15 cellular contexts compared by ENCODE assay signal in the genomic region with DNA sequence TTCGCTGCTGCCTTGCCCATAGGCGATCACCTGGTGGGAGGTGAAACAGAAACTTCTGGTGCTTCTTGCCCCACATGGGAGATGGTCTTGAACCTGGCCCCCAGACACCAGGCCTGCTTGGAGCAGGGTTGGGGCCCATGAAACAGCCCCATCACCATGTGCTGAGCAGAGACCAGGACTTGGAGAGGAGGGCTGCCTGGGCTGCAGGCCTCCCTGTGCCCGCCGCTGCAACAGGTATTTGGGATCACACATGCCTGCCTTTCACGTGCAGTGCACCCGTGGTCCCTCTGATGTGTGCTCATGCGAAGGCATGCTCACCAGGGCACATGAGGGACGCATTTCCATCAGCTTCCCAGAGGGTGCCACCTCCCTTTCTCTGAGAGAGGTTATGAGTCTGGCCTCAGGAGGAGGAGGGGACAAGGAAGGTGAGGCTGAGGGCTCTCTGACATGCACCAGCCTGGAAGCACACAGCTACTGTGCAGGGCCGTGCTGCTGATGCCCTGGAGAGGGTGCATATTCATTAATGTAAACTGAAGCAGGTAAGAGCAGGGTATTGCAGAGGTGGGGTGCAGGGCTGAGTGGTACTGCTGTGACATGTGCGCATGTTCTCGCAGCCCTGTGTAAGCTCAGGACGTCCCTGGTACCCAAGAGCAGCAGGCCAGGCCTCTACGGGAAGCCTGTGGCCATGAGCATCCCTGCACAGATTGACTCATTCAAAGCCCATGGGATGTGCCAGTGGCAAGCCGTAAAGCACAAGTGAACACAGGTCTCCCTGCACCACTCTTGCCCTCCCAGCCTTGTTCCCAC. TPM values are rescaled to one million over a fixed set of nuclear protein-coding genes. Genes with fewer than 3 reads are reported as not detected.
"Had no signal": no experiment of that assay in that cellular context is flagged by ENCODE, and none has a peak within 500 bp of the region (broad histone marks: within the 10 kb centered on the region; RNA-seq: fewer than 3 reads in every experiment).

No MANE protein-coding gene starts in this region.

- H3K36me3 ChIP-seq: pancreas had no signal

- H3K27me3 ChIP-seq: dorsolateral prefrontal cortex, pancreas had no signal

- H3K4me3 ChIP-seq: dorsolateral prefrontal cortex, lung, pancreas had no signal

- H3K4me1 Mint-ChIP-seq: activated T-helper 17 cell treated with anti-CD3 and anti-CD28 coated beads, Interleukin-2, amount 50 U/mL, for 72 hours; neural crest cell; stimulated activated effector memory CD8-positive, alpha-beta T cell treated with anti-CD3 and anti-CD28 coated beads, Interleukin-12 subunit alpha, Interleukin-12 subunit beta, amount 100 ng/mL, for 72 hours had no signal

- ATAC-seq: activated CD4-positive, CD25-positive, alpha-beta regulatory T cell treated with anti-CD3 and anti-CD28 coated beads, Interleukin-2, amount 50 U/mL, for 24 hours; activated T-helper 17 cell treated with anti-CD3 and anti-CD28 coated beads, Interleukin-2, amount 50 U/mL, for 72 hours; left colon; stimulated activated effector memory CD8-positive, alpha-beta T cell treated with anti-CD3 and anti-CD28 coated beads, Interleukin-12 subunit alpha, Interleukin-12 subunit beta, amount 100 ng/mL, for 72 hours had no signal

- H3K9me3 ChIP-seq: pancreas had no signal

- H3K36me3 Mint-ChIP-seq: stimulated activated effector memory CD8-positive, alpha-beta T cell treated with anti-CD3 and anti-CD28 coated beads, Interleukin-12 subunit alpha, Interleukin-12 subunit beta, amount 100 ng/mL, for 72 hours had no signal

- H3K27me3 Mint-ChIP-seq: activated T-helper 17 cell treated with anti-CD3 and anti-CD28 coated beads, Interleukin-2, amount 50 U/mL, for 72 hours had no signal

- H3K4me3 Mint-ChIP-seq: activated T-helper 17 cell treated with anti-CD3 and anti-CD28 coated beads, Interleukin-2, amount 50 U/mL, for 72 hours; neural crest cell; stimulated activated effector memory CD8-positive, alpha-beta T cell treated with anti-CD3 and anti-CD28 coated beads, Interleukin-12 subunit alpha, Interleukin-12 subunit beta, amount 100 ng/mL, for 72 hours had no signal

- H3K4me1 ChIP-seq: pancreas had no signal

- DNase-seq: activated CD4-positive, alpha-beta T cell treated with anti-CD3 and anti-CD28 coated beads, Interleukin-2, amount 50 U/mL, for 1 hour; activated naive CD4-positive, alpha-beta T cell treated with anti-CD3 and anti-CD28 coated beads, Interleukin-2, amount 50 U/mL, for 16 hours; dorsolateral prefrontal cortex; left colon; stimulated activated CD4-positive, alpha-beta T cell treated with anti-CD3 and anti-CD28 coated beads, Interleukin-2, amount 100 ng/mL, for 24 hours; T-helper 9 cell; trophoblast cell had no signal

- H3K9me3 Mint-ChIP-seq: activated T-helper 17 cell treated with anti-CD3 and anti-CD28 coated beads, Interleukin-2, amount 50 U/mL, for 72 hours; neural crest cell; stimulated activated effector memory CD8-positive, alpha-beta T cell treated with anti-CD3 and anti-CD28 coated beads, Interleukin-12 subunit alpha, Interleukin-12 subunit beta, amount 100 ng/mL, for 72 hours had no signal

- H3K27ac ChIP-seq: pancreas had no signal

RNA-seq across cellular contexts. Expression of a gene that starts 4.2 kb away (rescaled TPM):
- total RNA-seq: activated CD8-positive, alpha-beta memory T cell treated with anti-CD3 and anti-CD28 coated beads for 36 hours; bronchial epithelial cell had no signal

RNA-seq across cellular contexts. Expression of a gene that starts 24.3 kb away (rescaled TPM):
- total RNA-seq: bronchial epithelial cell had no signal
